ENCODE assay signal across 1 cellular context in genomic region chr1:167714851-167715652, GRCh38.
TF ChIP-seq lines count a peak whose summit lies in the region.

No MANE protein-coding gene starts in this region.

TF ChIP-seq in HepG2, 621 proteins besides CTCF, POLR2A, EP300 and RAD21 (continued from another document):
- no peak for TF ChIP-seq LRRFIP1 (CRISPR knock-in tag; conservative IDR thresholded peaks at IDR 0.05)
- TF ChIP-seq ZKSCAN5 (CRISPR knock-in tag; IDR thresholded peaks at IDR 0.05) = no peak
- TF ChIP-seq YEATS2 (CRISPR knock-in tag; IDR thresholded peaks at IDR 0.05; ENCODE audit: borderline replicate concordance) = no peak
